18 cellular contexts compared by ENCODE assay signal in genomic region chr12:104154286-104154685, GRCh38. TPM values are rescaled to one million over a fixed set of nuclear protein-coding genes. Genes with fewer than 3 reads are reported as not detected.
DNase-seq lines count a peak whose midpoint lies in the region; ATAC-seq and TF ChIP-seq lines count a peak whose summit lies in the region.
"Had no signal": no experiment of that assay in that cellular context is flagged by ENCODE, and none has a peak within 500 bp of the region (broad histone marks: within the 10 kb centered on the region; RNA-seq: fewer than 3 reads in every experiment).

No MANE protein-coding gene starts in this region.

- TF ChIP-seq POLR2A in esophagus muscularis mucosa (IDR thresholded peaks at IDR 0.05; ENCODE audit: low read depth): no peak

- H3K4me3 Mint-ChIP-seq in CD4-positive, CD25-positive, alpha-beta regulatory T cell: peak overlapping the region in 2 of 4 donors; percentile 10 to 23
- no peak overlapping the region for H3K4me3 Mint-ChIP-seq in endodermal cell
- H3K4me3 Mint-ChIP-seq: activated CD8-positive, alpha-beta T cell treated with anti-CD3 and anti-CD28 coated beads for 36 hours had no signal

- no peaks in the 10 kb centered on the region for H3K9me3 ChIP-seq in CD4-positive, CD25-positive, alpha-beta regulatory T cell (ENCODE audit: control insufficient read depth in 2 of 2, low read length in 2 of 2)
- H3K9me3 ChIP-seq in endodermal cell (ENCODE audit: control insufficient read depth, low read length) (no peaks in the 10 kb centered on the region), esophagus muscularis mucosa (no peaks in the 10 kb centered on the region)
- H3K9me3 ChIP-seq: ascending aorta, BE2C, sigmoid colon, SJSA1 had no signal

- H3K4me3 ChIP-seq in CD4-positive, CD25-positive, alpha-beta regulatory T cell (ENCODE audit: low read depth, low read length): peak overlapping the region; percentile 40
- H3K4me3 ChIP-seq in endodermal cell (ENCODE audit: low read length) (peak overlapping the region; percentile 32), esophagus muscularis mucosa (no peak overlapping the region)
- H3K4me3 ChIP-seq: ascending aorta, sigmoid colon, SJSA1 had no signal

- 97 to 98% methylated on average over 4 of the region's 4 CpGs for WGBS in endodermal cell (ENCODE audit: insufficient coverage in 1 of 2, insufficient read length in 1 of 2), 2 experiments
- 69% methylated on average over 4 of the region's 4 CpGs for WGBS in esophagus muscularis mucosa

- intact Hi-C loops in esophagus muscularis mucosa (cut with DNase I): no loop called here

- peaks cover 7% of the 10 kb centered on the region for H3K27me3 Mint-ChIP-seq in CD4-positive, CD25-positive, alpha-beta regulatory T cell
- peaks cover 28% of the 10 kb centered on the region for H3K27me3 Mint-ChIP-seq in endodermal cell (ENCODE audit: insufficient read depth)
- H3K27me3 Mint-ChIP-seq: activated CD8-positive, alpha-beta T cell treated with anti-CD3 and anti-CD28 coated beads for 36 hours had no signal

- TF ChIP-seq CTCF in endodermal cell (conservative IDR thresholded peaks at IDR 0.05): no peak
- TF ChIP-seq CTCF in esophagus muscularis mucosa (IDR thresholded peaks at IDR 0.05): no peak

- peak in 1 of 3 donors; percentile 56 for DNase-seq in CD4-positive, CD25-positive, alpha-beta regulatory T cell
- peak; percentile 45 for DNase-seq in DMS79 (lab: John Stamatoyannopoulos, UW)
- peak; percentile 48 for DNase-seq in NOMO-1 treated with dmso at 0.1 percent for 144 hours (lab: John Stamatoyannopoulos, UW; ENCODE audit: unreplicated experiment)
- no peak for DNase-seq in endodermal cell
- no peak for DNase-seq in esophagus muscularis mucosa (ENCODE audit: extremely low spot score)
- DNase-seq in anterior cingulate cortex (lab: John Stamatoyannopoulos, UW): no peak
- DNase-seq: activated CD8-positive, alpha-beta T cell treated with anti-CD3 and anti-CD28 coated beads for 36 hours; activated effector memory CD4-positive, alpha-beta T cell treated with Interleukin-2 at 50 U/mL for 16 hours; BE2C; DMS 273 treated with DMSO at 0.1 percent for 48 hours; foreskin melanocyte; NCI-H1048; NCI-H226; sigmoid colon had no signal

- H3K36me3 ChIP-seq in CD4-positive, CD25-positive, alpha-beta regulatory T cell (ENCODE audit: control insufficient read depth, insufficient read depth, low read length): no peaks in the 10 kb centered on the region
- H3K36me3 ChIP-seq in endodermal cell (ENCODE audit: control insufficient read depth, insufficient read depth, low read length) (no peaks in the 10 kb centered on the region), esophagus muscularis mucosa (no peaks in the 10 kb centered on the region)
- H3K36me3 ChIP-seq: ascending aorta, BE2C, sigmoid colon, SJSA1 had no signal

- H3K27ac Mint-ChIP-seq in CD4-positive, CD25-positive, alpha-beta regulatory T cell: peak overlapping the region in 1 of 3 donors; percentile 0
- H3K27ac Mint-ChIP-seq in endodermal cell: no peak overlapping the region
- H3K27ac Mint-ChIP-seq: activated CD8-positive, alpha-beta T cell treated with anti-CD3 and anti-CD28 coated beads for 36 hours had no signal

- H3K4me1 Mint-ChIP-seq in CD4-positive, CD25-positive, alpha-beta regulatory T cell: peaks cover 4 to 11% (median 9%) of the 10 kb centered on the region in 4 donors
- H3K4me1 Mint-ChIP-seq in endodermal cell: peaks cover 26% of the 10 kb centered on the region

- H3K9me3 Mint-ChIP-seq in CD4-positive, CD25-positive, alpha-beta regulatory T cell: peaks cover 0 to 5% (median 0%) of the 10 kb centered on the region in 7 donors
- peaks cover 3% of the 10 kb centered on the region for H3K9me3 Mint-ChIP-seq in endodermal cell
- H3K9me3 Mint-ChIP-seq: activated CD8-positive, alpha-beta T cell treated with anti-CD3 and anti-CD28 coated beads for 36 hours had no signal

- H3K4me1 ChIP-seq in CD4-positive, CD25-positive, alpha-beta regulatory T cell (ENCODE audit: control insufficient read depth, insufficient read depth, low read length, poor library complexity, severe bottlenecking): peaks cover 8% of the 10 kb centered on the region
- H3K4me1 ChIP-seq in endodermal cell (ENCODE audit: control insufficient read depth, insufficient read depth, low read length) (peaks cover 12% of the 10 kb centered on the region), esophagus muscularis mucosa (no peaks in the 10 kb centered on the region)
- H3K4me1 ChIP-seq: ascending aorta, BE2C, sigmoid colon, SJSA1 had no signal

- no peak overlapping the region for H3K27ac ChIP-seq in CD4-positive, CD25-positive, alpha-beta regulatory T cell (ENCODE audit: insufficient read depth, low read length, poor library complexity, severe bottlenecking)
- no peak overlapping the region for H3K27ac ChIP-seq in endodermal cell (ENCODE audit: low read depth, low read length)
- no peak overlapping the region for H3K27ac ChIP-seq in esophagus muscularis mucosa (replicated peaks in 1 of 4)
- H3K27ac ChIP-seq: ascending aorta, sigmoid colon, SJSA1 had no signal

- peak in 1 of 2 donors; percentile 44 for ATAC-seq in CD4-positive, CD25-positive, alpha-beta regulatory T cell (ENCODE audit: low read depth in 2 of 2)
- ATAC-seq in HG02870 (IDR thresholded peaks at IDR 0.05; ENCODE audit: unreplicated experiment): no peak
- ATAC-seq: activated CD8-positive, alpha-beta T cell treated with anti-CD3 and anti-CD28 coated beads for 36 hours; left lobe of liver had no signal

- no peaks in the 10 kb centered on the region for H3K27me3 ChIP-seq in CD4-positive, CD25-positive, alpha-beta regulatory T cell (ENCODE audit: control insufficient read depth, insufficient read depth, low read length)
- H3K27me3 ChIP-seq in endodermal cell (ENCODE audit: control insufficient read depth, insufficient read depth, low read length, poor library complexity, severe bottlenecking) (no peaks in the 10 kb centered on the region), esophagus muscularis mucosa (no peaks in the 10 kb centered on the region)
- H3K27me3 ChIP-seq: ascending aorta, BE2C, sigmoid colon, SJSA1 had no signal

- H3K9ac ChIP-seq in endodermal cell (ENCODE audit: extremely low read depth, low read length, poor library complexity, severe bottlenecking): no peak overlapping the region

- no peak for TF ChIP-seq EP300 in esophagus muscularis mucosa (IDR thresholded peaks at IDR 0.05)

- no peaks in the 10 kb centered on the region for H3K36me3 Mint-ChIP-seq in CD4-positive, CD25-positive, alpha-beta regulatory T cell
- H3K36me3 Mint-ChIP-seq in endodermal cell (ENCODE audit: low read depth): no peaks in the 10 kb centered on the region

RNA-seq across cellular contexts. Expression of gene NFYB, which starts 16.3 kb away (rescaled TPM):
- total RNA-seq in CD4-positive, CD25-positive, alpha-beta regulatory T cell: 15.4 TPM
- polyA plus RNA-seq in CD4-positive, CD25-positive, alpha-beta regulatory T cell: 10 to 100 TPM; 30.7 to 48.0 (median 44.2) TPM
- total RNA-seq in endodermal cell (10 to 100 TPM; 31.2 to 36.3 TPM), esophagus muscularis mucosa (10 to 100 TPM; 67.7 to 90.9 (median 82.4) TPM)
- polyA plus RNA-seq in endodermal cell (2013, experiment 1 of 2): 58.2 TPM
- polyA plus RNA-seq in endodermal cell (2013, experiment 2 of 2): 56.8 TPM

Comparison
In these comparisons a context has a peak if more than half of its experiments do, and no peak if none do; other contexts are left out.
1. DNase-seq: peak in DMS79 (single experiment) and NOMO-1 treated with dmso at 0.1 percent for 144 hours (single experiment); none in endodermal cell (single experiment), esophagus muscularis mucosa (single experiment) and anterior cingulate cortex (0 of 58).
2. H3K4me3 ChIP-seq: peak in CD4-positive, CD25-positive, alpha-beta regulatory T cell (single experiment) and endodermal cell (single experiment); none in esophagus muscularis mucosa (0 of 4).